Comparison of ENCODE assay signal across 9 cellular contexts in the genomic region with DNA sequence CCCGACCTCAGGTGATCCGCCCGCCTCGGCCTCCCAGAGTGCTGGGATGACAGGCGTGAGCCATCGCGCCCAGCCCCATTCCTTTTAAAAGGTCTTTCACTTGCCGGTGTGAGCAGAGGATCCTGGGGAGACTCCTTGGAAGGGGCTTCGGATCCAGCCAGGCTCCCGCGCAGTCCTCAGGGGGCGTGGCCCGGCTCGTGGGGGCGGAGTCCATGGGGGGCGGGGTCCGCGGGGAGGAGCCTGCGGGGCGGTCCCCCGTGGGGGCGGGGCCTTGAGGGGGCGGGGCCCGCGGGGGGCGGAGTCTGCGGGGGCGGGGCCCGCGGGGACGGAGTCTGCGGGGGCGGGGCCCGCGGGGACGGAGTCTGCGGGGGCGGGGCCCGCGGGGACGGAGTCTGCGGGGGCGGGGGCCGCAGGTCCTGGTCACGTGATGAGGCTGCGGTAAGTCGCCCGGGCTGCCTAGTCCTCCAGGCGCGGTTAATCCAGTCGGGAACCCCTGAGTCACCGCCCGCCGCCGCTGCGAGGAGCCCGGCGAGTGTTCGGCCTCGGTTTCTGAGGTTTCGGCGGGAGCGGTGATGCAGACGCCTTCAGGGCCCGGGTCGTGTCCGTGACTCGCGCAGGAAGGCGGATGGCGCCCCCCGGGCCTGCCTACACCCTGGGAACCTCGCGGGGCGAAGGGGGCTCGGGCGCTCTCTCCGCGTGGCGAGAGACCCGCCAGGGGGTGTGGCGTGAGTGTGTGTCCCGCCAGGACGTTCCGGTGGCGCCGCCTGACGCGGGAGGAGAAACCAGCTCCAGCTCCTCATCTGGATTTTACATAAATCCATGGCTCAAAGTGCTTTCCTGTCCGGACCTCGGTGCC.
DNase-seq lines count a peak whose midpoint lies in the region; TF ChIP-seq lines count a peak whose summit lies in the region.
"Had no signal": no experiment of that assay in that cellular context is flagged by ENCODE, and none has a peak within 500 bp of the region (broad histone marks: within the 10 kb centered on the region; RNA-seq: fewer than 3 reads in every experiment).

No MANE protein-coding gene starts in this region.

- 0 out of 2 replicates have a peak, but pooled peaks have one; percentile 15 for TF ChIP-seq CTCF in WERI-Rb-1 (IDR thresholded peaks at IDR 0.05; ENCODE audit: low read depth, low read length)

- no peaks in the 10 kb centered on the region for H3K9me3 Mint-ChIP-seq in dendritic cell treated with granulocyte-macrophage colony-stimulating factor and Interleukin-4, amounts not matched to agents 40 ng/mL and 50 ng/mL, for 4 days
- H3K9me3 Mint-ChIP-seq: central memory CD8-positive, alpha-beta T cell had no signal

- peaks cover 5% of the 10 kb centered on the region for H3K9me3 ChIP-seq in WERI-Rb-1 (ENCODE audit: severe bottlenecking)

- no peaks in the 10 kb centered on the region for H3K36me3 ChIP-seq in WERI-Rb-1

- intact Hi-C loops in dendritic cell treated with granulocyte-macrophage colony-stimulating factor and Interleukin-4, amounts not matched to agents 40 ng/mL and 50 ng/mL, for 4 days (cut with micrococcal nuclease), result no loop called here

- peak overlapping the region; percentile 62 for H3K4me3 Mint-ChIP-seq in dendritic cell treated with granulocyte-macrophage colony-stimulating factor and Interleukin-4, amounts not matched to agents 40 ng/mL and 50 ng/mL, for 4 days

- H3K36me3 Mint-ChIP-seq in dendritic cell treated with granulocyte-macrophage colony-stimulating factor and Interleukin-4, amounts not matched to agents 40 ng/mL and 50 ng/mL, for 4 days (ENCODE audit: low read depth), result peaks cover 29% of the 10 kb centered on the region

- H3K27me3 ChIP-seq in WERI-Rb-1 (ENCODE audit: insufficient read depth, low read depth, severe bottlenecking), result no peaks in the 10 kb centered on the region

- H3K27ac ChIP-seq in WERI-Rb-1, result peak overlapping the region; percentile 83

- peak overlapping the region; percentile 67 for H3K4me3 ChIP-seq in WERI-Rb-1 (ENCODE audit: low read depth, low read length)

- peaks cover 76% of the 10 kb centered on the region for H3K4me1 Mint-ChIP-seq in dendritic cell treated with granulocyte-macrophage colony-stimulating factor and Interleukin-4, amounts not matched to agents 40 ng/mL and 50 ng/mL, for 4 days (ENCODE audit: low read depth)

- peak overlapping the region; percentile 62 for H3K27ac Mint-ChIP-seq in dendritic cell treated with granulocyte-macrophage colony-stimulating factor and Interleukin-4, amounts not matched to agents 40 ng/mL and 50 ng/mL, for 4 days

- DNase-seq in NCI-H345 (lab: John Stamatoyannopoulos, UW) (peak; percentile 24), NCI-H345 treated with DMSO at 0.1 percent for 48 hours (lab: John Stamatoyannopoulos, UW; ENCODE audit: unreplicated experiment) (no peak), WERI-Rb-1 (peak; percentile 88), left kidney (ENCODE audit: low read depth, low spot score) (peak; percentile 64), SHP77 treated with DMSO at 0.1 percent for 48 hours (lab: John Stamatoyannopoulos, UW) (no peak), NCI-H2227 (lab: John Stamatoyannopoulos, UW; ENCODE audit: unreplicated experiment) (no peak)
- DNase-seq in stimulated activated CD4-positive, alpha-beta T cell treated with anti-CD3 and anti-CD28 coated beads, TNF-alpha, amount 100 ng/mL, for 48 hours (ENCODE audit: low read depth in 3 of 3), result peak in 2 of 3 donors; percentile 30 to 35

- H3K27me3 Mint-ChIP-seq in dendritic cell treated with granulocyte-macrophage colony-stimulating factor and Interleukin-4, amounts not matched to agents 40 ng/mL and 50 ng/mL, for 4 days, result no peaks in the 10 kb centered on the region
- H3K27me3 Mint-ChIP-seq: central memory CD8-positive, alpha-beta T cell had no signal

Comparison
In these comparisons a context has a peak if more than half of its experiments do, and no peak if none do; other contexts are left out.
1. DNase-seq: peak in NCI-H345 (single experiment), WERI-Rb-1 (single experiment), left kidney (single experiment) and stimulated activated CD4-positive, alpha-beta T cell treated with anti-CD3 and anti-CD28 coated beads, TNF-alpha, amount 100 ng/mL, for 48 hours (2 of 3); none in NCI-H345 treated with DMSO at 0.1 percent for 48 hours (single experiment), SHP77 treated with DMSO at 0.1 percent for 48 hours (single experiment) and NCI-H2227 (single experiment).